ENCODE assay signal across 13 cellular contexts in the genomic region with DNA sequence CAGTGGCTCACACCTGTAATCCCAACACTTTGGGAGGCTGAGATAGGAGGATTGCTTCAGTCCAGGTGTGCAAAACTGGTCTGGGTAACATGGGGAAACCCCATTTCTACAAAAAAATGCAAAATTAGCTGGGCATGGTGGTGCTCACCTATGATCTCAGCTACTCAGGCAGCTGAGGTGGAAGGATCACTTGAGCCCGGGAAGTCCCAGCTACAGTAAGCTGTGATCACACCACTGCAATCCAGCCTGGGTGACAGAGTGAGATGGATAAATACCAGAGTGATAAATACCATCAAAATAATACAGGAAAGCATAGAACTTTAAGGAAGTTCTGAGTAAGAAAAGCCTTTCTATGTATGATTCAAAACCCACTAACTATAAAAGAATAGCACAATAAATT. TPM values are rescaled to one million over a fixed set of nuclear protein-coding genes. Genes with fewer than 3 reads are reported as not detected.
DNase-seq lines count a peak whose midpoint lies in the region; ATAC-seq and TF ChIP-seq lines count a peak whose summit lies in the region.
"Had no signal": no experiment of that assay in that cellular context is flagged by ENCODE, and none has a peak within 500 bp of the region (broad histone marks: within the 10 kb centered on the region; RNA-seq: fewer than 3 reads in every experiment).

No MANE protein-coding gene starts in this region.

- peaks cover 32% of the 10 kb centered on the region for H3K4me1 Mint-ChIP-seq in stimulated activated naive CD8-positive, alpha-beta T cell treated with anti-CD3 and anti-CD28 coated beads, Interleukin-15, amount 100 ng/mL, for 72 hours
- H3K4me1 Mint-ChIP-seq: nephron had no signal

- TF ChIP-seq POLR2A in body of pancreas (IDR thresholded peaks at IDR 0.05) = no peak

- H3K4me3 ChIP-seq in body of pancreas = no peak overlapping the region
- H3K4me3 ChIP-seq: heart left ventricle, SJSA1 had no signal

- no peaks in the 10 kb centered on the region for H3K27me3 ChIP-seq in body of pancreas
- H3K27me3 ChIP-seq: heart left ventricle, SJSA1 had no signal

- H3K9me3 Mint-ChIP-seq in activated naive CD4-positive, alpha-beta T cell treated with anti-CD3 and anti-CD28 coated beads, Interleukin-2, amount 50 U/mL, for 72 hours = peaks cover 8 to 15% of the 10 kb centered on the region in 2 donors
- peaks cover 15 to 20% of the 10 kb centered on the region in 2 donors for H3K9me3 Mint-ChIP-seq in stimulated activated naive CD8-positive, alpha-beta T cell treated with anti-CD3 and anti-CD28 coated beads, Interleukin-15, amount 100 ng/mL, for 72 hours

- H3K9me3 ChIP-seq in body of pancreas = no peaks in the 10 kb centered on the region
- H3K9me3 ChIP-seq: SJSA1 had no signal

- H3K4me1 ChIP-seq in body of pancreas = peaks cover 3% of the 10 kb centered on the region
- H3K4me1 ChIP-seq: SJSA1 had no signal

- intact Hi-C loops in body of pancreas (cut with DNase I) = no loop called here

- H3K36me3 ChIP-seq in body of pancreas (replicated peaks in 1 of 2; ENCODE audit: insufficient read depth in 1 of 2, low read depth in 2 of 2) = no peaks in the 10 kb centered on the region
- H3K36me3 ChIP-seq: heart left ventricle, SJSA1 had no signal

- no peaks in the 10 kb centered on the region for H3K27me3 Mint-ChIP-seq in stimulated activated naive CD8-positive, alpha-beta T cell treated with anti-CD3 and anti-CD28 coated beads, Interleukin-15, amount 100 ng/mL, for 72 hours

- H3K27ac ChIP-seq in body of pancreas = no peak overlapping the region
- H3K27ac ChIP-seq: heart left ventricle, SJSA1 had no signal

- peaks cover 20 to 25% of the 10 kb centered on the region in 2 donors for H3K36me3 Mint-ChIP-seq in activated naive CD4-positive, alpha-beta T cell treated with anti-CD3 and anti-CD28 coated beads, Interleukin-2, amount 50 U/mL, for 72 hours

- TF ChIP-seq CTCF in body of pancreas (IDR thresholded peaks at IDR 0.05) = no peak

- 50 to 59% methylated on average over 1 of the region's 1 CpG for WGBS in body of pancreas, 2 donors

- H3K27ac Mint-ChIP-seq in activated naive CD4-positive, alpha-beta T cell treated with anti-CD3 and anti-CD28 coated beads, Interleukin-2, amount 50 U/mL, for 72 hours = peak overlapping the region in 1 of 2 donors; percentile 14
- H3K27ac Mint-ChIP-seq in stimulated activated naive CD8-positive, alpha-beta T cell treated with anti-CD3 and anti-CD28 coated beads, Interleukin-15, amount 100 ng/mL, for 72 hours = no peak overlapping the region
- H3K27ac Mint-ChIP-seq: nephron had no signal

- no peak overlapping the region for H3K4me3 Mint-ChIP-seq in stimulated activated naive CD8-positive, alpha-beta T cell treated with anti-CD3 and anti-CD28 coated beads, Interleukin-15, amount 100 ng/mL, for 72 hours
- H3K4me3 Mint-ChIP-seq: nephron had no signal

- ATAC-seq in activated naive CD4-positive, alpha-beta T cell treated with anti-CD3 and anti-CD28 coated beads, Interleukin-2, amount 50 U/mL, for 72 hours = peak; percentile 81 to 98
- peak; percentile 51 for ATAC-seq in HG03066 (IDR thresholded peaks at IDR 0.05; ENCODE audit: low read depth, unreplicated experiment)
- peak; percentile 56 for ATAC-seq in body of pancreas
- ATAC-seq in stimulated activated naive CD8-positive, alpha-beta T cell treated with anti-CD3 and anti-CD28 coated beads, Interleukin-15, amount 100 ng/mL, for 72 hours = peak; percentile 94

- no peak for DNase-seq in activated naive CD4-positive, alpha-beta T cell treated with anti-CD3 and anti-CD28 coated beads, Interleukin-2, amount 50 U/mL, for 72 hours (ENCODE audit: low spot score in 2 of 2)
- no peak for DNase-seq in activated naive CD4-positive, alpha-beta T cell (lab: John Stamatoyannopoulos, UW)
- no peak for DNase-seq in body of pancreas
- peak in 1 of 2 donors; percentile 17 for DNase-seq in stimulated activated naive CD8-positive, alpha-beta T cell treated with anti-CD3 and anti-CD28 coated beads, Interleukin-15, amount 100 ng/mL, for 72 hours
- DNase-seq in C1 segment of cervical spinal cord (lab: John Stamatoyannopoulos, UW) = no peak
- DNase-seq in GDM1 (lab: John Stamatoyannopoulos, UW) = no peak
- DNase-seq in NCI-H128 (lab: John Stamatoyannopoulos, UW; ENCODE audit: unreplicated experiment) = no peak
- DNase-seq: H7, heart left ventricle, substantia nigra had no signal

RNA-seq across cellular contexts. Expression of a gene that starts 52.8 kb away (rescaled TPM):
- total RNA-seq in activated naive CD4-positive, alpha-beta T cell treated with anti-CD3 and anti-CD28 coated beads, Interleukin-2, amount 50 U/mL, for 72 hours = 10 to 100 TPM; 72.0 to 77.9 TPM
- 10 to 100 TPM; 50.1 to 59.9 TPM for total RNA-seq in body of pancreas
